ENCODE assay signal across 13 cellular contexts in the genomic region with DNA sequence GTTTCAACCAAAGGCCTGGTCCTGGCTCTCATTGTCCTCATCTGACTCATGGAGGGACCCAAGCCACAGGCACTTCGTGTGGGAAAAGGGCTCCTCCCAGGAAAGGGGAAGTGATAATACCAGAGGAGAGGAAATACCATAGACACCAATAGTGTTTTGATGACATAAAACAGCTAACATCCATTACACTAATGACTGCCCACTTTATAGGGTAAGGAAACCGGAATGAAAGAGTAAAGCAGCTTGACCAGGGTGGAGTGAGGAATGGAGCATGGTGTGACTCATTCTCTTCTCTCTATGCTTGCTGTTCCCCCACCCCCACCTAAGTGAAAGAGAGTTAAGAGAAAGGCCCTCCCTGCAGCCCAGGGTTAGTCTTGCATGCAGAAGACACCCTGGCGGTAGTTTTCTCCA.
A peak's percentile ranks its signal among the peaks of the same experiment; 100 is the strongest.
DNase-seq lines count a peak whose midpoint lies in the region; TF ChIP-seq lines count a peak whose summit lies in the region.
"Had no signal": no experiment of that assay in that cellular context is flagged by ENCODE, and none has a peak within 500 bp of the region (broad histone marks: within the 10 kb centered on the region; RNA-seq: fewer than 3 reads in every experiment).

No MANE protein-coding gene starts in this region.

- H3K36me3 Mint-ChIP-seq in osteocyte (ENCODE audit: unreplicated experiment), result no peaks in the 10 kb centered on the region
- no peaks in the 10 kb centered on the region for H3K36me3 Mint-ChIP-seq in immature natural killer cell

- H3K4me3 Mint-ChIP-seq in osteocyte (ENCODE audit: unreplicated experiment) (no peak overlapping the region), immature natural killer cell (no peak overlapping the region)
- H3K4me3 Mint-ChIP-seq: activated T-cell treated with anti-CD3 and anti-CD28 coated beads, Interleukin-2, amount 50 U/mL, for 72 hours had no signal

- no peak for TF ChIP-seq CTCF in osteocyte (IDR thresholded peaks at IDR 0.05)

- H3K27ac Mint-ChIP-seq in osteocyte (ENCODE audit: unreplicated experiment), result peak overlapping the region; percentile 37
- H3K27ac Mint-ChIP-seq in immature natural killer cell, result no peak overlapping the region
- H3K27ac Mint-ChIP-seq: activated T-cell treated with anti-CD3 and anti-CD28 coated beads, Interleukin-2, amount 50 U/mL, for 72 hours had no signal

- H3K27me3 Mint-ChIP-seq in osteocyte (ENCODE audit: unreplicated experiment) (no peaks in the 10 kb centered on the region), immature natural killer cell (ENCODE audit: low read depth in 3 of 3) (peaks cover 1 to 8% (median 4%) of the 10 kb centered on the region in 3 donors)

- H3K4me1 Mint-ChIP-seq in osteocyte (ENCODE audit: unreplicated experiment) (no peaks in the 10 kb centered on the region), immature natural killer cell (no peaks in the 10 kb centered on the region)

- peak; percentile 25 for DNase-seq in DMS53 (lab: John Stamatoyannopoulos, UW)
- DNase-seq in DMS53 treated with DMSO at 0.1 percent for 48 hours (lab: John Stamatoyannopoulos, UW; ENCODE audit: unreplicated experiment), result no peak
- peak; percentile 68 for DNase-seq in NOMO-1 treated with dmso at 0.1 percent for 144 hours (lab: John Stamatoyannopoulos, UW; ENCODE audit: unreplicated experiment)
- DNase-seq in epithelial cell of prostate (ENCODE audit: low read depth, low spot score), result peak; percentile 12
- DNase-seq in osteocyte (ENCODE audit: extremely low spot score, unreplicated experiment), result no peak
- no peak for DNase-seq in COLO668 (lab: John Stamatoyannopoulos, UW; ENCODE audit: unreplicated experiment)
- no peak for DNase-seq in activated T-cell treated with anti-CD3 and anti-CD28 coated beads, Interleukin-2, amount 50 U/mL, for 1 hour
- DNase-seq in immature natural killer cell, result no peak
- DNase-seq: activated T-cell treated with anti-CD3 and anti-CD28 coated beads, Interleukin-2, amount 50 U/mL, for 72 hours; effector CD4-positive, alpha-beta T cell; NCI-H2107; retina had no signal

- H3K27ac ChIP-seq in epithelial cell of prostate, result no peak overlapping the region
- H3K27ac ChIP-seq: 22Rv1 had no signal

- H3K9me3 Mint-ChIP-seq in osteocyte (ENCODE audit: unreplicated experiment) (peaks cover 24% of the 10 kb centered on the region), immature natural killer cell (peaks cover 0 to 2% (median 0%) of the 10 kb centered on the region in 6 donors)

Comparison
In these comparisons a context has a peak if more than half of its experiments do, and no peak if none do; other contexts are left out.
1. DNase-seq: peak in DMS53 (single experiment), NOMO-1 treated with dmso at 0.1 percent for 144 hours (single experiment) and epithelial cell of prostate (single experiment); none in DMS53 treated with DMSO at 0.1 percent for 48 hours (single experiment), osteocyte (single experiment), COLO668 (single experiment), activated T-cell treated with anti-CD3 and anti-CD28 coated beads, Interleukin-2, amount 50 U/mL, for 1 hour (single experiment) and immature natural killer cell (0 of 3).